10 cellular contexts compared by ENCODE assay signal in the genomic region with DNA sequence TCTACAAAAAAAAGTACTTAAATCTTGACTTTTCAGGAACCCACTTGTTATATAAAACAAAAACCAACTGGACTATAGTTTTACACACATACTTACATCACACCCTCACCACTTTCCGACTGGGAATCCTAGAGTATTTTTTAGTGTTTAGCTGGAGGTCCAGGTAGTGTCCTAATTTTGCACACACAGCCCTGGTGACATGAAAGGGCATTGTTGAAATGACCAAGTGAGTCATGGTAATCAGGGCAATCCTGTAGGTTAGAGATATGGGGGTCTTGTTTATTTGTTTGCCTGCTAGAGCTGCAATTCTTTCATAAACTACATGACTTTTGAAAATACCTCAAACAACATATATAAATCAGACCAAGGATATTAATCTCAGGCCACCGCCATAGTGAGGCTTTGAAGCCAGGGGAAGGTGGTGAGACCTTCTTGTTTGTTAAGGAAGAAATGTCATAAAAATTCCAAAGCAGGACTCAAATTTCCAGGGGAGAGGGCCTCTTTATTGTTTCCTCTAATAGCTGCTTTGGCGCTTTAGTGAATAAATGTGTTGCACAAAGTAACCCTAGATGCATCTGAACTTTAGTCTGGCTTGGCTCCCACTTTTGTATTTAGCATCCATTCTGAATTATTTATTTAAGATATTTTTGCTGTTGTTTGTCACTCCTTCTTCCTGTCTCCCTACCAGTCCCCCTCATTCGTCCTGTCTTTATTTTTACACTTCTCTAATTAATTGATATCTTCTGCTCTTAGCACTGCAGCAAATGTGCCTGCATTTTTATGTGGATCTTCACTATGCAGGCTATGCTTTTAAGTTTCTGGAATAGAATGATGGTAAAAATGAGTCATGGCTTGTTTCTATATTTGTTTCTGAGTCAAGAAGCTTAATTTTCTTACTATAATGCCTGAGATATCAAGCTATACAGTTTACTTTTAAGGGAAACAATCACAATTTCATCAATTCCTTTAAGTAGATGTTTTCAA.
A peak's percentile ranks its signal among the peaks of the same experiment; 100 is the strongest.
DNase-seq lines count a peak whose midpoint lies in the region; ATAC-seq and TF ChIP-seq lines count a peak whose summit lies in the region.
"Had no signal": no experiment of that assay in that cellular context is flagged by ENCODE, and none has a peak within 500 bp of the region (broad histone marks: within the 10 kb centered on the region; RNA-seq: fewer than 3 reads in every experiment).

No MANE protein-coding gene starts in this region.

- POLR2A ChIA-PET in A673 (lab: Charles Lee; ENCODE audit: low non-redundant PET), result interaction anchor here (1.0 kb wide), 1 partner anchor 543 kb away, joined by 3 read pairs; the partner anchor contains the start of gene ZFP36L1

- intact Hi-C loops in A673 (cut with micrococcal nuclease; ENCODE audit: unreplicated experiment), result loop anchor here (1.0 to 5.0 kb wide), 4 partner anchors 46 to 432 kb away; no protein-coding TSS in a partner anchor

- TF ChIP-seq CTCF in A673 (conservative IDR thresholded peaks at IDR 0.05; ENCODE audit: low read depth, low read length) (no peak), cardiac fibroblast (IDR thresholded peaks at IDR 0.05; ENCODE audit: low read depth, low read length) (no peak), GM13976 (IDR thresholded peaks at IDR 0.05; ENCODE audit: borderline replicate concordance, control extremely low read depth, extremely low read depth, insufficient read depth, missing control alignments) (no peak)

- H3K27ac ChIP-seq in A673 (ENCODE audit: low read depth, low read length, poor library complexity, severe bottlenecking) (peak overlapping the region; percentile 1), mucosa of rectum (ENCODE audit: low read depth in 2 of 2, low read length in 2 of 2) (peak overlapping the region; percentile 29 to 64)

- H3K4me3 ChIP-seq in A673 (ENCODE audit: low read depth, low read length, poor library complexity, severe bottlenecking) (no peak overlapping the region), cardiac fibroblast (replicated peaks in 1 of 2; ENCODE audit: low read depth in 2 of 2, low read length in 2 of 2) (no peak overlapping the region), mucosa of rectum (ENCODE audit: low read length in 2 of 2) (no peak overlapping the region)

- peaks cover 54% of the 10 kb centered on the region for H3K4me1 ChIP-seq in A673 (ENCODE audit: insufficient read depth, low read length, poor library complexity, severe bottlenecking)
- peaks cover 28 to 52% of the 10 kb centered on the region in 2 donors for H3K4me1 ChIP-seq in mucosa of rectum (ENCODE audit: control insufficient read depth in 2 of 2, insufficient read depth in 2 of 2, low read length in 2 of 2)

- H3K9me3 ChIP-seq in A673 (ENCODE audit: low read depth, low read length, poor library complexity, severe bottlenecking) (no peaks in the 10 kb centered on the region), mucosa of rectum (ENCODE audit: control insufficient read depth in 2 of 2, low read length in 2 of 2) (no peaks in the 10 kb centered on the region)

- H3K36me3 ChIP-seq in A673 (ENCODE audit: insufficient read depth, low read length, poor library complexity, severe bottlenecking), result no peaks in the 10 kb centered on the region
- H3K36me3 ChIP-seq in mucosa of rectum (ENCODE audit: control insufficient read depth in 2 of 2, insufficient read depth in 2 of 2, low read length in 2 of 2), result no peaks in the 10 kb centered on the region

- H3K27me3 ChIP-seq in A673 (replicated peaks; ENCODE audit: insufficient read depth, low read depth, low read length, poor library complexity), result no peaks in the 10 kb centered on the region
- H3K27me3 ChIP-seq in mucosa of rectum (ENCODE audit: control insufficient read depth in 2 of 2, insufficient read depth in 2 of 2, low read length in 2 of 2), result no peaks in the 10 kb centered on the region

- CTCF ChIA-PET in A673 (lab: Charles Lee), result interaction anchor here (0.6 to 2.3 kb wide), 2 partner anchors 537 to 567 kb away, joined by 12 to 14 read pairs; no protein-coding TSS in a partner anchor

- peak; percentile 21 for DNase-seq in A673 (ENCODE audit: low spot score)
- DNase-seq in LoVo (ENCODE audit: low spot score), result peak; percentile 58
- DNase-seq in cardiac fibroblast (ENCODE audit: low read depth in 2 of 2), result peak; percentile 76 to 80
- DNase-seq in germinal center (ENCODE audit: low spot score), result no peak
- no peak for DNase-seq in NCI-H526 (lab: John Stamatoyannopoulos, UW)
- DNase-seq in GM13976 (ENCODE audit: low spot score), result no peak
- DNase-seq: DND-41, T-helper 2 cell had no signal

- ATAC-seq in HG02759 (IDR thresholded peaks at IDR 0.05; ENCODE audit: unreplicated experiment), result no peak

- in situ Hi-C loops in GM13976 (cut with MboI; ENCODE audit: low sequenced_read_pairs, unreplicated experiment), result loop anchor here (5.0 to 25.0 kb wide), 2 partner anchors 412 to 567 kb away; no protein-coding TSS in a partner anchor

- peak overlapping the region in 1 of 2 donors; percentile 35 for H3K9ac ChIP-seq in mucosa of rectum (ENCODE audit: low read depth in 1 of 2, low read length in 2 of 2)

- no TSS peak for BruUV-seq in A673 (replicated peaks; lab: Mats Ljungman, UMichigan)

Comparison
In these comparisons a context has a peak if more than half of its experiments do, and no peak if none do; other contexts are left out.
1. DNase-seq: peak in A673 (single experiment), LoVo (single experiment) and cardiac fibroblast (2 of 2); none in germinal center (single experiment), NCI-H526 (0 of 2) and GM13976 (single experiment).